Comparison of ENCODE assay signal across 2 cellular contexts in the genomic region with DNA sequence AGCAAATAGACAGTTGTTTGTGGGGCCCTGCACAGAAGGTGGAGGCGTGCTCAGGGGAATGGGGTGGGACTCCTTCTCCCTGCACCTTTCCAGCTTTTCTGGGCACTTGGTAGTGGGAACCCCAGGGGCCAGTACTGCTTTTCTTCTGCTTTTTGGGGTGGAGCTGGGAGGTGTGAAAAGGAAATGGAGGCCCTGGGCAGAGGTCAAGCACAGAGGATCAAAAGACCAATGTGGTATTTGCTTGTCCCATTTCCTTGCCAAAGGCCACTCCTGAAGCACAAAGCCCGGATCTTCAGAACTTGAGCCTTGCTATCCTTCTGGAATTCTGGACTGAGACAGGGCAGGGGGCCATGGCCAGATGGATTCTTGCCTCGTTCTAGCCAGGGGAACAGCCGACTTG.
TF ChIP-seq lines count a peak whose summit lies in the region.

No MANE protein-coding gene starts in this region.

TF ChIP-seq in IMR-90, 13 proteins besides CTCF, POLR2A, EP300 and RAD21:
- TF ChIP-seq, protein P1, sequence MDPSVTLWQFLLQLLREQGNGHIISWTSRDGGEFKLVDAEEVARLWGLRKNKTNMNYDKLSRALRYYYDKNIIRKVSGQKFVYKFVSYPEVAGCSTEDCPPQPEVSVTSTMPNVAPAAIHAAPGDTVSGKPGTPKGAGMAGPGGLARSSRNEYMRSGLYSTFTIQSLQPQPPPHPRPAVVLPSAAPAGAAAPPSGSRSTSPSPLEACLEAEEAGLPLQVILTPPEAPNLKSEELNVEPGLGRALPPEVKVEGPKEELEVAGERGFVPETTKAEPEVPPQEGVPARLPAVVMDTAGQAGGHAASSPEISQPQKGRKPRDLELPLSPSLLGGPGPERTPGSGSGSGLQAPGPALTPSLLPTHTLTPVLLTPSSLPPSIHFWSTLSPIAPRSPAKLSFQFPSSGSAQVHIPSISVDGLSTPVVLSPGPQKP (IDR thresholded peaks at IDR 0.05; ENCODE audit: borderline replicate concordance, low read depth, low read length): no peak
- TF ChIP-seq MXI1 (IDR thresholded peaks at IDR 0.05; ENCODE audit: borderline replicate concordance, low read depth, low read length) (no peak), CHD1 (IDR thresholded peaks at IDR 0.05; ENCODE audit: low read depth, low read length) (no peak), FOS (IDR thresholded peaks at IDR 0.05; ENCODE audit: low read depth, low read length) (no peak), MAZ (IDR thresholded peaks at IDR 0.05; ENCODE audit: borderline replicate concordance, low read depth, low read length) (no peak)
TF ChIP-seq in IMR-90: peak in this region for 0.

TF ChIP-seq in SK-N-SH, 30 proteins besides CTCF, POLR2A, EP300 and RAD21:
- TF ChIP-seq RFX5 (IDR thresholded peaks at IDR 0.05; ENCODE audit: low read length) (no peak), FOXJ3 (CRISPR knock-in tag; IDR thresholded peaks at IDR 0.05) (no peak), MEF2A (IDR thresholded peaks at IDR 0.05; ENCODE audit: borderline replicate concordance, low read depth) (no peak), TAF1 (IDR thresholded peaks at IDR 0.05; ENCODE audit: borderline replicate concordance, low read depth, low read length) (no peak), FOSL2 (IDR thresholded peaks at IDR 0.05; ENCODE audit: borderline replicate concordance, low read depth) (no peak)
- TF ChIP-seq, protein P2, sequence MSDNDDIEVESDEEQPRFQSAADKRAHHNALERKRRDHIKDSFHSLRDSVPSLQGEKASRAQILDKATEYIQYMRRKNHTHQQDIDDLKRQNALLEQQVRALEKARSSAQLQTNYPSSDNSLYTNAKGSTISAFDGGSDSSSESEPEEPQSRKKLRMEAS (IDR thresholded peaks at IDR 0.05; ENCODE audit: low read depth): no peak
